9 cellular contexts compared by ENCODE assay signal in the genomic region with DNA sequence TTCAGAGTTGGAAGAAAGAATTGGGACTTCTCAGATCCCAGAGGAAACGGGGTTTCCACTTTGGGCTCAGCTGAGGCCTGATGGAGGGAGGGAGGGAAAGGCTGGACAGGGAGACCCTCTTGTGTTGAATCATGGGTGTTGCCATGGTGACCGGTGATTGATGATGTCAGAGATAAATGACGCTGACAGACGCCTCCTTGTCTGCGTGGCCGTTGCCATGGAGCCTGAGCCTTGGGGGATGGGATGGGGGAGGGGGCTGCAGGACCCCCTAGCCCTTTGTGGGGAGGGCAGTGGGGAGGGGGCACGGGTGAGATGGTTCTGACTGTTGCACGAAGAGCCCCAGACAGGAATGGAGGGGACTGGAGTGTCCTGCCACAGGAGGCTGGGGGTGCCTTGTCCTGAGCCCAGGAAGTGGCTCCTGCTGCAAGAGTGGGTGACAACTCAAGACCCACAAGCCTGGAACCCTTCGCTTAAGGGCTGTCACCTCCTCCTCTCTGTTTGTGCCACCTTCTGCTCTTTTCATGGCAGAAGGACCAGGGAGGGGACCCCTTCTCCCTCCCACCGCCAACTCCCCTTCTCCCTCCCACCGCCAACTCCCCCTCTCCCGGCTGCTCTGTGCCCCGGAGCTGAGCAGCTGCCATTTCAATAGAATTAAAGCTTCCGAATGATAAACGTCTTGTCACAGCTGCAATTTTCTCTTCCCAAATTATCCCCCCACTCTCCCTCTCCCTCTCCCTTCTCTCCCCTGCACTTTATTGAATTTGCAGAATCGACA. TPM values are rescaled to one million over a fixed set of nuclear protein-coding genes. Genes with fewer than 3 reads are reported as not detected.
DNase-seq lines count a peak whose midpoint lies in the region; ATAC-seq and TF ChIP-seq lines count a peak whose summit lies in the region.
"Had no signal": no experiment of that assay in that cellular context is flagged by ENCODE, and none has a peak within 500 bp of the region (broad histone marks: within the 10 kb centered on the region; RNA-seq: fewer than 3 reads in every experiment).

No MANE protein-coding gene starts in this region.

- H3K36me3 Mint-ChIP-seq in activated CD4-positive, alpha-beta memory T cell treated with anti-CD3 and anti-CD28 coated beads for 36 hours = peaks cover 20% of the 10 kb centered on the region

- peak; percentile 31 for DNase-seq in NCI-H1694 (lab: John Stamatoyannopoulos, UW)
- no peak for DNase-seq in breast epithelium (ENCODE audit: low spot score in 2 of 2)
- no peak for DNase-seq in lower lobe of right lung
- DNase-seq in activated CD4-positive, alpha-beta memory T cell treated with anti-CD3 and anti-CD28 coated beads for 36 hours = no peak
- no peak for DNase-seq in middle frontal gyrus (ENCODE audit: extremely low spot score, low spot score)
- DNase-seq in glomerular visceral epithelial cell (ENCODE audit: extremely low spot score) = no peak
- DNase-seq: T-cell had no signal

- TF ChIP-seq CTCF in breast epithelium (IDR thresholded peaks at IDR 0.05) (no peak), lower lobe of right lung (IDR thresholded peaks at IDR 0.05) (no peak)

- H3K4me1 ChIP-seq in BLaER1 = peaks cover 87% of the 10 kb centered on the region
- H3K4me1 ChIP-seq in breast epithelium = peaks cover 31 to 43% of the 10 kb centered on the region in 2 donors
- H3K4me1 ChIP-seq in lower lobe of right lung = peaks cover 88% of the 10 kb centered on the region

- TF ChIP-seq POLR2A in breast epithelium (IDR thresholded peaks at IDR 0.05) = no peak

- H4K20me1 ChIP-seq in BLaER1 = peaks cover 30% of the 10 kb centered on the region

- POLR2A ChIA-PET in activated CD4-positive, alpha-beta memory T cell treated with anti-CD3 and anti-CD28 coated beads for 36 hours (lab: Charles Lee) = no interaction called here

- no peaks in the 10 kb centered on the region for H3K9me3 Mint-ChIP-seq in activated CD4-positive, alpha-beta memory T cell treated with anti-CD3 and anti-CD28 coated beads for 36 hours
- H3K9me3 Mint-ChIP-seq: T-cell had no signal

- no peaks in the 10 kb centered on the region for H3K27me3 Mint-ChIP-seq in activated CD4-positive, alpha-beta memory T cell treated with anti-CD3 and anti-CD28 coated beads for 36 hours
- H3K27me3 Mint-ChIP-seq: T-cell had no signal

- H3K27ac ChIP-seq in BLaER1 = no peak overlapping the region; the same call in 1 of the 2 replicates
- peak overlapping the region; percentile 17 to 97 for H3K27ac ChIP-seq in breast epithelium
- H3K27ac ChIP-seq in lower lobe of right lung = peak overlapping the region; percentile 37

- ATAC-seq in lower lobe of right lung (no peak), GM21576 (IDR thresholded peaks at IDR 0.05; ENCODE audit: unreplicated experiment) (no peak)
- ATAC-seq: T-cell had no signal

- H3K27ac Mint-ChIP-seq in activated CD4-positive, alpha-beta memory T cell treated with anti-CD3 and anti-CD28 coated beads for 36 hours = no peak overlapping the region

- CTCF ChIA-PET in activated CD4-positive, alpha-beta memory T cell treated with anti-CD3 and anti-CD28 coated beads for 36 hours (lab: Charles Lee) = interaction anchor here (1.0 to 9.9 kb wide), 3 partner anchors 9 to 45 kb away, joined by 3 to 241 read pairs (median 5); a partner anchor contains a TSS

- H3K27me3 ChIP-seq in BLaER1 (no peaks in the 10 kb centered on the region), breast epithelium (no peaks in the 10 kb centered on the region), lower lobe of right lung (ENCODE audit: low read depth) (no peaks in the 10 kb centered on the region)

- peak overlapping the region; percentile 97 for H3K4me2 ChIP-seq in BLaER1

- H3K4me3 ChIP-seq in BLaER1 (no peak overlapping the region), breast epithelium (no peak overlapping the region), lower lobe of right lung (no peak overlapping the region)

- peaks cover 29% of the 10 kb centered on the region for H3K4me1 Mint-ChIP-seq in activated CD4-positive, alpha-beta memory T cell treated with anti-CD3 and anti-CD28 coated beads for 36 hours (ENCODE audit: low read depth)

- intact Hi-C loops in breast epithelium (cut with DNase I; ENCODE audit: low total_unique reads) (no loop called here), lower lobe of right lung (cut with DNase I) (no loop called here)
- intact Hi-C loops in activated CD4-positive, alpha-beta memory T cell treated with anti-CD3 and anti-CD28 coated beads for 36 hours (cut with micrococcal nuclease) = no loop called here

- H3K9ac ChIP-seq in BLaER1 = no peak overlapping the region

- no peaks in the 10 kb centered on the region for H3K9me3 ChIP-seq in BLaER1
- no peaks in the 10 kb centered on the region for H3K9me3 ChIP-seq in breast epithelium
- no peaks in the 10 kb centered on the region for H3K9me3 ChIP-seq in lower lobe of right lung

- H3K36me3 ChIP-seq in BLaER1 (peaks cover 53% of the 10 kb centered on the region), breast epithelium (no peaks in the 10 kb centered on the region), lower lobe of right lung (peaks cover 75% of the 10 kb centered on the region)

- H3K4me3 Mint-ChIP-seq in activated CD4-positive, alpha-beta memory T cell treated with anti-CD3 and anti-CD28 coated beads for 36 hours = no peak overlapping the region
- H3K4me3 Mint-ChIP-seq: T-cell had no signal

RNA-seq across cellular contexts. Expression of a gene that starts 13.9 kb away (rescaled TPM):
- total RNA-seq in breast epithelium (not detected), lower lobe of right lung (3.1 TPM)
- total RNA-seq in activated CD4-positive, alpha-beta memory T cell treated with anti-CD3 and anti-CD28 coated beads for 36 hours = under 1 TPM in 1 of 2 experiments, not detected in 1; 0.27 TPM
- total RNA-seq: T-cell had no signal

RNA-seq across cellular contexts. Expression of a gene that starts 41.6 kb away (rescaled TPM):
- total RNA-seq in breast epithelium = 10 to 100 TPM; 14.2 to 31.2 (median 25.2) TPM
- 82.6 TPM for total RNA-seq in lower lobe of right lung
- 10 to 100 TPM; 31.2 TPM for total RNA-seq in activated CD4-positive, alpha-beta memory T cell treated with anti-CD3 and anti-CD28 coated beads for 36 hours
